ENCODE assay signal across 13 cellular contexts in the genomic region with DNA sequence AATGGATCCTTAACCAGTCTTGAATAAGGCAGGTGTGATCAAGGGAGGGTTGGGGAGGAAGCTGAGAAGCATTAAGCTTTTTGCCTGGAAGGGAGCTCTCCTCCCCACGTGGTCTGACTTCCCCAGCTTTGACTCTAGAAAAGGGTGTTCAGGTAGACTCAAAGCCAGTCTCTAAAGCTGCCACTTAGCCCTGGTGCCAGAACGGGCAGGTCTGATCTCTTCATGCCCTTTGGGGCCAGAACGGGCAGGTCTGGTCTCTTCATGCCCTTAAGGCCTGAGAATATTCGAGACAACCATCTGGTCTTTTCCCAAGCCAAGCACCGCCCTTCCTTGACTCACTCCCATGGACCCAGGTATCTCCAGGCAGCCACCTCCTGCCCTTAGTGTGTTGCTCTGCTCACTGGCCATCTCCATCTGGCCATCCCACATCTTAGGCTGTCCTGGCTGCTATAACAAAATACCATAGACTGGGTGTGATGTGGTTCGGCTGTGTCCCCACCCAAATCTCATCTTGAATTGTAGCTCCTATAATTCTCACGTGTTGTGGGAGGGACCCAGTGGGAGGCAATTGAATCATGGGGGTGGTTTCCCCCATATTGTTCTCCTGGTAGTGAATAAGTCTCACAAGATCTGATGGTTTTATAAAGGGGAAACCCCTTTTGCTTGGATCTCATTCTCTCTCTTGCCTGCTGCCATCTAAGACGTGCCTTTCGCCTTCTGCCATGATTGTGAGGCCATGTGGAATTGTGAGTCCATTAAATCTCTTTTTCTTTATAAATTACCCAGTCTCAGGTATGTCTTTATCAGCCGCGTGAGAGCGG. TPM values are rescaled to one million over a fixed set of nuclear protein-coding genes. Genes with fewer than 3 reads are reported as not detected.
DNase-seq lines count a peak whose midpoint lies in the region; ATAC-seq and TF ChIP-seq lines count a peak whose summit lies in the region.
"Had no signal": no experiment of that assay in that cellular context is flagged by ENCODE, and none has a peak within 500 bp of the region (broad histone marks: within the 10 kb centered on the region; RNA-seq: fewer than 3 reads in every experiment).

No MANE protein-coding gene starts in this region.

- TF ChIP-seq POLR2A in upper lobe of left lung (IDR thresholded peaks at IDR 0.05) = no peak

- no peaks in the 10 kb centered on the region for H3K9me3 Mint-ChIP-seq in activated CD4-positive, alpha-beta T cell treated with anti-CD3 and anti-CD28 coated beads, Interleukin-2, amount 10 ng/mL, durations not matched to agents 24 days and 14 days
- H3K9me3 Mint-ChIP-seq in endothelial cell (ENCODE audit: unreplicated experiment) (no peaks in the 10 kb centered on the region), neural progenitor cell (no peaks in the 10 kb centered on the region)

- no peak for TF ChIP-seq EP300 in upper lobe of left lung (IDR thresholded peaks at IDR 0.05)

- H3K9me2 ChIP-seq in PC-3 (replicated peaks; ENCODE audit: low read length) = no peaks in the 10 kb centered on the region

- no peak for TF ChIP-seq CTCF in PC-3 (conservative IDR thresholded peaks at IDR 0.05; ENCODE audit: low read depth, low read length)
- no peak for TF ChIP-seq CTCF in endothelial cell (IDR thresholded peaks at IDR 0.05; ENCODE audit: unreplicated experiment)
- TF ChIP-seq CTCF in neural progenitor cell (IDR thresholded peaks at IDR 0.05) = no peak
- no peak for TF ChIP-seq CTCF in upper lobe of left lung (IDR thresholded peaks at IDR 0.05)

- no peaks in the 10 kb centered on the region for H3F3A ChIP-seq in PC-3 (ENCODE audit: low read length, unreplicated experiment)
- peaks cover 37% of the 10 kb centered on the region for H3F3A ChIP-seq in neural progenitor cell (ENCODE audit: low read depth)

- H3K9ac ChIP-seq in PC-3 (ENCODE audit: low read length) = no peak overlapping the region
- H3K9ac ChIP-seq in neural progenitor cell = no peak overlapping the region

- H3K36me3 Mint-ChIP-seq in activated CD4-positive, alpha-beta T cell treated with anti-CD3 and anti-CD28 coated beads, Interleukin-2, amount 10 ng/mL, durations not matched to agents 24 days and 14 days (ENCODE audit: low read depth) = no peaks in the 10 kb centered on the region
- H3K36me3 Mint-ChIP-seq in endothelial cell (ENCODE audit: low read depth, unreplicated experiment) = peaks cover 7% of the 10 kb centered on the region
- no peaks in the 10 kb centered on the region for H3K36me3 Mint-ChIP-seq in neural progenitor cell

- H3K4me3 Mint-ChIP-seq in activated CD4-positive, alpha-beta T cell treated with anti-CD3 and anti-CD28 coated beads, Interleukin-2, amount 10 ng/mL, durations not matched to agents 24 days and 14 days = peak overlapping the region; percentile 35
- H3K4me3 Mint-ChIP-seq in endothelial cell (ENCODE audit: unreplicated experiment) (peak overlapping the region; percentile 82), neural progenitor cell (peak overlapping the region; percentile 86)

- H3K27ac Mint-ChIP-seq in activated CD4-positive, alpha-beta T cell treated with anti-CD3 and anti-CD28 coated beads, Interleukin-2, amount 10 ng/mL, durations not matched to agents 24 days and 14 days = no peak overlapping the region
- no peak overlapping the region for H3K27ac Mint-ChIP-seq in endothelial cell (ENCODE audit: unreplicated experiment)
- H3K27ac Mint-ChIP-seq in neural progenitor cell = no peak overlapping the region
- H3K27ac Mint-ChIP-seq: activated naive CD4-positive, alpha-beta T cell treated with anti-CD3 and anti-CD28 coated beads, Interleukin-2, amount 50 U/mL, for 72 hours had no signal

- DNase-seq in activated CD4-positive, alpha-beta T cell treated with anti-CD3 and anti-CD28 coated beads, Interleukin-2, amount 10 ng/mL, durations not matched to agents 24 days and 14 days = no peak
- DNase-seq in activated CD4-positive, alpha-beta T cell treated with anti-CD3 and anti-CD28 coated beads for 4 hours = no peak
- no peak for DNase-seq in PC-3
- DNase-seq in endothelial cell (ENCODE audit: low spot score) = no peak
- no peak for DNase-seq in neural progenitor cell (ENCODE audit: low spot score)
- no peak for DNase-seq in OCI-M2 (lab: John Stamatoyannopoulos, UW; ENCODE audit: unreplicated experiment)
- DNase-seq in upper lobe of left lung = no peak
- no peak for DNase-seq in NCI-H226
- DNase-seq: ACHN; activated CD4-positive, alpha-beta T cell treated with anti-CD3 and anti-CD28 coated beads for 1 hour; transverse colon had no signal

- no peaks in the 10 kb centered on the region for H3K27me3 ChIP-seq in PC-3 (ENCODE audit: low read length)
- peaks cover 83% of the 10 kb centered on the region for H3K27me3 ChIP-seq in neural progenitor cell
- H3K27me3 ChIP-seq in upper lobe of left lung = peaks cover 3 to 28% (median 19%) of the 10 kb centered on the region in 4 donors

- WGBS in upper lobe of left lung, 2 donors = 78 to 82% methylated on average over 12 of the region's 12 CpGs

- CTCF ChIA-PET in PC-3 (lab: Charles Lee) = no interaction called here

- H3K4me1 ChIP-seq in PC-3 (ENCODE audit: insufficient read depth, low read length) (peaks cover 25% of the 10 kb centered on the region), neural progenitor cell (peaks cover 27% of the 10 kb centered on the region), upper lobe of left lung (peaks cover 15 to 27% (median 17%) of the 10 kb centered on the region in 4 donors)

- H3K9me3 ChIP-seq in PC-3 (ENCODE audit: low read length) = no peaks in the 10 kb centered on the region
- peaks cover under 1% of the 10 kb centered on the region for H3K9me3 ChIP-seq in neural progenitor cell (ENCODE audit: low read depth)
- H3K9me3 ChIP-seq in upper lobe of left lung = no peaks in the 10 kb centered on the region
- H3K9me3 ChIP-seq: transverse colon had no signal

- H3K36me3 ChIP-seq in PC-3 (ENCODE audit: low read depth, low read length) (peaks cover 3% of the 10 kb centered on the region; the same call in 1 of the 2 replicates), neural progenitor cell (no peaks in the 10 kb centered on the region), upper lobe of left lung (no peaks in the 10 kb centered on the region)
- H3K36me3 ChIP-seq: esophagus muscularis mucosa, transverse colon had no signal

- POLR2A ChIA-PET in PC-3 (lab: Charles Lee; ENCODE audit: unreplicated experiment) = no interaction called here

- H2AFZ ChIP-seq in PC-3 (ENCODE audit: low read length) = no peak overlapping the region
- H2AFZ ChIP-seq in neural progenitor cell (replicated peaks) = no peak overlapping the region

- H3K4me1 Mint-ChIP-seq in activated CD4-positive, alpha-beta T cell treated with anti-CD3 and anti-CD28 coated beads, Interleukin-2, amount 10 ng/mL, durations not matched to agents 24 days and 14 days = peaks cover 2% of the 10 kb centered on the region
- H3K4me1 Mint-ChIP-seq in endothelial cell (ENCODE audit: unreplicated experiment) (peaks cover 7% of the 10 kb centered on the region), neural progenitor cell (peaks cover 19% of the 10 kb centered on the region)

- TSS peak; percentile 23 for BruUV-seq in PC-3 (replicated peaks; lab: Mats Ljungman, UMichigan)

- intact Hi-C loops in activated CD4-positive, alpha-beta T cell treated with anti-CD3 and anti-CD28 coated beads, Interleukin-2, amount 10 ng/mL, durations not matched to agents 24 days and 14 days (cut with micrococcal nuclease) = no loop called here
- intact Hi-C loops in PC-3 (cut with micrococcal nuclease) = loop anchor here (5.0 kb wide), 2 partner anchors 58 to 123 kb away; no protein-coding TSS in a partner anchor

- ATAC-seq in PC-3 (no peak), upper lobe of left lung (ENCODE audit: low FRiP score in 2 of 2) (no peak)

- peaks cover 61% of the 10 kb centered on the region for H3K27me3 Mint-ChIP-seq in activated CD4-positive, alpha-beta T cell treated with anti-CD3 and anti-CD28 coated beads, Interleukin-2, amount 10 ng/mL, durations not matched to agents 24 days and 14 days
- peaks cover 22% of the 10 kb centered on the region for H3K27me3 Mint-ChIP-seq in endothelial cell (ENCODE audit: unreplicated experiment)
- peaks cover 51% of the 10 kb centered on the region for H3K27me3 Mint-ChIP-seq in neural progenitor cell (ENCODE audit: insufficient read depth, low read depth)

- H3K4me3 ChIP-seq in PC-3 (ENCODE audit: low read length) = no peak overlapping the region
- H3K4me3 ChIP-seq in neural progenitor cell = peak overlapping the region; percentile 64
- no peak overlapping the region for H3K4me3 ChIP-seq in upper lobe of left lung
- H3K4me3 ChIP-seq: transverse colon had no signal

- H4K20me1 ChIP-seq in PC-3 (ENCODE audit: low read length) = no peaks in the 10 kb centered on the region
- H4K20me1 ChIP-seq in neural progenitor cell (ENCODE audit: low read depth) = peaks cover 18% of the 10 kb centered on the region

- H3K4me2 ChIP-seq in PC-3 (ENCODE audit: low read length) (no peak overlapping the region), neural progenitor cell (peak overlapping the region; percentile 78)

- H3K27ac ChIP-seq in PC-3 (ENCODE audit: low read length) = no peak overlapping the region
- no peak overlapping the region for H3K27ac ChIP-seq in neural progenitor cell
- H3K27ac ChIP-seq in upper lobe of left lung = no peak overlapping the region
- H3K27ac ChIP-seq: esophagus muscularis mucosa, transverse colon had no signal

- peaks cover 40% of the 10 kb centered on the region for H3K79me2 ChIP-seq in PC-3 (ENCODE audit: low read length)
- no peaks in the 10 kb centered on the region for H3K79me2 ChIP-seq in neural progenitor cell (ENCODE audit: low read depth)

RNA-seq across cellular contexts. Expression of gene SNORC, which starts 59.4 kb away (rescaled TPM):
- total RNA-seq in activated CD4-positive, alpha-beta T cell treated with anti-CD3 and anti-CD28 coated beads, Interleukin-2, amount 10 ng/mL, durations not matched to agents 24 days and 14 days = 1.0 and 1.2 TPM in 2 replicates
- total RNA-seq in PC-3 (2014; rRNA removed) = 11.1 and 14.3 TPM in 2 replicates
- 5.6 TPM for total RNA-seq in endothelial cell (ENCODE audit: unreplicated experiment)
- 2.6 TPM in 1 of 2 replicates, not detected in the other for total RNA-seq in neural progenitor cell (ENCODE audit: low replicate concordance)
- 1 to 10 TPM in 3 of 6 donors, under 1 TPM in 3; 0.20 to 2.1 (median 1.0) TPM for total RNA-seq in upper lobe of left lung

Comparison
In these comparisons a context has a peak if more than half of its experiments do, and no peak if none do; other contexts are left out.
1. H3K4me3 Mint-ChIP-seq: peak in every context shown above with its lines; median percentile 86 in neural progenitor cell; 82 in endothelial cell; 35 in activated CD4-positive, alpha-beta T cell treated with anti-CD3 and anti-CD28 coated beads, Interleukin-2, amount 10 ng/mL, durations not matched to agents 24 days and 14 days.